ENCODE assay signal across 21 cellular contexts in the genomic region with DNA sequence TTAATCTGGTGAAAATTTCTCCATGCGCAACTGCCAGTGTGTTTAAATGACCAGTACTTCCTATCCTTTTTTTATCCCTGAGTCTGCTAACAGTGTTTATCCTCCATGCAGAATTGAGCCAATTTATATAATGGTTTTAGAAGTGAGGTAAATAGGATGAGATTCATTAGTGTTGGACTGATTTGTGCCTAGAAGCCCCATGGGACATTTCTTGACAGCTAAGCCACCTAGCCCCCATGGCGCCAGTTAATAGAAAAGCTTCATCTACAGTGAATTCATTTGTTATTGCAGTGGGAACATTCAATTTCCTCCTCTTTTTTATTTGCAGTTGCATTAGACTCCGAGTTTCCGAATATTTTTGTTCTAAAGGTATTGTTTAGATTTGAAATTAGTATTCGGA.
"Had no signal": no experiment of that assay in that cellular context is flagged by ENCODE, and none has a peak within 500 bp of the region (broad histone marks: within the 10 kb centered on the region; RNA-seq: fewer than 3 reads in every experiment).

No MANE protein-coding gene starts in this region.

- ATAC-seq: esophagus mucosa; gastrocnemius medialis; left ventricle myocardium superior; natural killer cell; right cardiac atrium; stimulated activated naive B cell treated with anti-CD40 and anti-IgM and Interleukin-4, amounts not matched to agents 10 μg/mL and 1 μg/mL and 100 μg/mL, for 72 hours had no signal

- H3K4me3 ChIP-seq: colonic mucosa, gastrocnemius medialis, lung, prostate gland, sigmoid colon, spleen, thoracic aorta, tibial nerve, upper lobe of left lung had no signal

- H3K9me3 ChIP-seq: colonic mucosa, gastrocnemius medialis, prostate gland, sigmoid colon, spleen, thoracic aorta, tibial nerve had no signal

- H3K27ac ChIP-seq: colonic mucosa, epithelial cell of prostate, gastrocnemius medialis, parathyroid adenoma, prostate gland, sigmoid colon, spleen, thoracic aorta, tibial nerve, upper lobe of left lung had no signal

- DNase-seq: colonic mucosa; effector CD8-positive, alpha-beta T cell; endodermal cell; foreskin fibroblast; gastrocnemius medialis; head of caudate nucleus; left ventricle myocardium superior; natural killer cell; right cardiac atrium; sigmoid colon; spleen; stimulated activated CD4-positive, alpha-beta T cell treated with anti-CD3 and anti-CD28 coated beads, Interleukin-2, amount 100 ng/mL, for 48 hours; stimulated activated naive B cell treated with anti-CD40 and anti-IgM and Interleukin-4, amounts not matched to agents 10 μg/mL and 1 μg/mL and 100 μg/mL, for 72 hours; upper lobe of left lung had no signal

- H3K4me1 ChIP-seq: colonic mucosa, gastrocnemius medialis, parathyroid adenoma, prostate gland, sigmoid colon, spleen, tibial nerve, upper lobe of left lung had no signal

- H3K27me3 ChIP-seq: colonic mucosa, gastrocnemius medialis, sigmoid colon, spleen, tibial nerve, upper lobe of left lung had no signal

- H3K36me3 ChIP-seq: colonic mucosa, gastrocnemius medialis, prostate gland, sigmoid colon, spleen, thoracic aorta, tibial nerve, upper lobe of left lung had no signal
